18 cellular contexts compared by ENCODE assay signal in the genomic region with DNA sequence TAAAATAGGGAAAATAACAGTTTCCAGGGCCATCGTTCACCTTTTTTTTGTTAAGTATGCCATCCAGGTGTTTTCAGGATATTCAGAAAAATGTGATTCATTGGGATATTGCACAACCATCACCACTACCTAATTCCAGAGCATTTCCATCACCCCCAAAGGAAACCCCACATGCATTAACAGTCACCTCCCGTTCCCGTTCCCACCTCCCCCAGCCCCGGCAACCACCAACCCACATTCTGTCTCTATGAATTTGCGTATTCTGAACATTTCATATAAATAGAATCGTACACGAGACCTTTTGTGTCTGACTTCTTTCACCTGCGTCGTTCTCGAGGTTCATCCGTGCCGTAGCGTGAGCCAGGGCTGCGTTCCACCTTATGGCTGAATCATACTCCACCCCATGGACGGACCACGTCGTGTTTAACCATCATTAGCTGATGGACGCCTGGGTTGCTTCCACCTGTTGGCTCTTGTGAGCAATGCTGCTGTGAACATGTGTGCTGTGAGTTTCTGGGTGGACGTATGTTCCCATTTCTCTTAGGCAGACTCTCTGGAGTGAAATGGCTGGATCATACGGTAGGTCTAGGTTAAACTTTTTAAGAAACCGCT. TPM values are rescaled to one million over a fixed set of nuclear protein-coding genes. Genes with fewer than 3 reads are reported as not detected.
DNase-seq lines count a peak whose midpoint lies in the region; ATAC-seq, FAIRE-seq and TF ChIP-seq lines count a peak whose summit lies in the region.
"Had no signal": no experiment of that assay in that cellular context is flagged by ENCODE, and none has a peak within 500 bp of the region (broad histone marks: within the 10 kb centered on the region; RNA-seq: fewer than 3 reads in every experiment).

No MANE protein-coding gene starts in this region.

- H3K9me3 Mint-ChIP-seq in H9: peaks cover 0 to 9% of the 10 kb centered on the region in 2 experiments; a peak in 4 of 5 replicates
- H3K9me3 Mint-ChIP-seq in nephron progenitor cell: peaks cover 11% of the 10 kb centered on the region

- H2BK5ac ChIP-seq in H9 (ENCODE audit: insufficient read length, low read length): no peak overlapping the region

- no peaks in the 10 kb centered on the region for H3K79me1 ChIP-seq in H9 (ENCODE audit: insufficient read depth, low read depth, low read length, poor library complexity, severe bottlenecking)

- H3K79me2 ChIP-seq in H9 (ENCODE audit: insufficient read depth, low read length) (no peaks in the 10 kb centered on the region), K562 (ENCODE audit: control insufficient read depth, insufficient read depth, low read length) (no peaks in the 10 kb centered on the region)

- ATAC-seq in K562: peak; percentile 51

- in situ Hi-C loops in K562 (cut with MboI): no loop called here

- H4K20me1 ChIP-seq in H9 (ENCODE audit: control insufficient read depth, insufficient read depth, insufficient read length) (no peaks in the 10 kb centered on the region), K562 (replicated peaks; ENCODE audit: control insufficient read depth, insufficient read depth, low read length) (no peaks in the 10 kb centered on the region)

- H4K5ac ChIP-seq in H9 (ENCODE audit: insufficient read length, low read depth, low read length): no peak overlapping the region

- H4K91ac ChIP-seq in H9 (ENCODE audit: insufficient read length, low read depth, low read length): no peak overlapping the region

- H2BK20ac ChIP-seq in H9 (ENCODE audit: low read depth, low read length, poor library complexity, severe bottlenecking): no peak overlapping the region

- no peak overlapping the region for H2BK15ac ChIP-seq in H9 (ENCODE audit: low read depth, low read length)

- H3K27ac ChIP-seq in H9 (ENCODE audit: insufficient read length, low read depth, low read length): no peak overlapping the region
- no peak overlapping the region for H3K27ac ChIP-seq in K562 (ENCODE audit: extremely low read depth, low read depth, low read length)
- no peak overlapping the region for H3K27ac ChIP-seq in thyroid gland
- H3K27ac ChIP-seq: GM23248, KMS-11, SJSA1 had no signal

- no peak overlapping the region for H3K56ac ChIP-seq in H9 (ENCODE audit: insufficient read length, low read depth, low read length)

- no peak for FAIRE-seq in K562 (lab: Jason Lieb, UNC)

- no peak overlapping the region for H4K8ac ChIP-seq in H9 (replicated peaks; ENCODE audit: insufficient read length, low read depth, low read length)

- H3K27me3 Mint-ChIP-seq in H9 (ENCODE audit: low read depth) (peaks cover 5% of the 10 kb centered on the region; the same call in 1 of the 2 replicates), nephron progenitor cell (ENCODE audit: low read depth, poor library complexity) (peaks cover 24% of the 10 kb centered on the region)

- intact Hi-C loops in K562 (cut with micrococcal nuclease): no loop called here
- intact Hi-C loops in thyroid gland (cut with DNase I): no loop called here

- H3K4me3 Mint-ChIP-seq in H9: no peak overlapping the region
- H3K4me3 Mint-ChIP-seq in nephron progenitor cell: no peak overlapping the region
- H3K4me3 Mint-ChIP-seq: B cell; CD4-positive, CD25-positive, alpha-beta regulatory T cell had no signal

- H2BK12ac ChIP-seq in H9 (ENCODE audit: insufficient read length, low read depth, low read length): no peak overlapping the region

- no peak overlapping the region for H3K4ac ChIP-seq in H9 (ENCODE audit: low read depth, low read length)

- no peaks in the 10 kb centered on the region for H3K27me3 ChIP-seq in H9 (ENCODE audit: insufficient read depth, low read length)
- peaks cover 20 to 50% of the 10 kb centered on the region in 2 experiments for H3K27me3 ChIP-seq in K562 (ENCODE audit: control insufficient read depth in 2 of 2, insufficient read depth in 2 of 2, low read length in 2 of 2)
- no peaks in the 10 kb centered on the region for H3K27me3 ChIP-seq in thyroid gland
- H3K27me3 ChIP-seq: SJSA1 had no signal

- TF ChIP-seq RAD21 in K562 (CRISPR knock-in tag; conservative IDR thresholded peaks at IDR 0.05 in 1 of 2, IDR thresholded peaks at IDR 0.05 in 1 of 2): no peak

- CTCF ChIA-PET in K562 (lab: Yijun Ruan, JAX; ENCODE audit: low intra/inter-chr PET ratio): no interaction called here

- H2AK5ac ChIP-seq in H9 (ENCODE audit: insufficient read length, low read length): no peak overlapping the region

- no peak for TF ChIP-seq POLR2A in K562 (conservative IDR thresholded peaks at IDR 0.05)
- TF ChIP-seq POLR2A in thyroid gland (IDR thresholded peaks at IDR 0.05): no peak

- H3K36me3 Mint-ChIP-seq in H9 (ENCODE audit: insufficient read depth in 1 of 3, low read depth in 3 of 3): peaks cover 0 to 3% (median 0%) of the 10 kb centered on the region in 3 experiments; a peak in 1 of 7 replicates
- no peaks in the 10 kb centered on the region for H3K36me3 Mint-ChIP-seq in nephron progenitor cell (ENCODE audit: low read depth)
- H3K36me3 Mint-ChIP-seq: CD4-positive, CD25-positive, alpha-beta regulatory T cell had no signal

- H3K27ac Mint-ChIP-seq in H9 (peak overlapping the region in 2 of 3 experiments; percentile 21 to 79; a peak in 2 of 7 replicates), nephron progenitor cell (peak overlapping the region; percentile 30)
- H3K27ac Mint-ChIP-seq: B cell; CD4-positive, CD25-positive, alpha-beta regulatory T cell had no signal

- H3K9me3 ChIP-seq in H9 (ENCODE audit: control insufficient read depth, low read depth, low read length) (no peaks in the 10 kb centered on the region), K562 (replicated peaks; ENCODE audit: control insufficient read depth, insufficient read depth, low read depth, low read length) (no peaks in the 10 kb centered on the region; the same call in 1 of the 2 replicates), thyroid gland (no peaks in the 10 kb centered on the region)
- H3K9me3 ChIP-seq: SJSA1 had no signal

- no CpG with 5 or more reads among the region's 21 CpGs for WGBS in H9 (ENCODE audit: extremely low coverage, insufficient read length, low lambda C conversion rate)
- WGBS in K562 (ENCODE audit: insufficient coverage, low coverage, missing lambda C conversion rate): 13% methylated on average over 20 of the region's 21 CpGs
- 90% methylated on average over 21 of the region's 21 CpGs for WGBS in thyroid gland, 2 donors

- no peaks in the 10 kb centered on the region for H3K9me1 ChIP-seq in K562 (ENCODE audit: control insufficient read depth, insufficient read depth, low read length)

- H3K4me1 Mint-ChIP-seq in H9: peaks cover 9 to 10% of the 10 kb centered on the region in 2 experiments; a peak in 3 of 4 replicates
- H3K4me1 Mint-ChIP-seq in nephron progenitor cell: no peaks in the 10 kb centered on the region

- H3K4me2 ChIP-seq in H9 (ENCODE audit: insufficient read depth, insufficient read length, low read length): no peak overlapping the region
- H3K4me2 ChIP-seq in K562 (ENCODE audit: insufficient read depth, low read length): no peak overlapping the region
- H3K4me2 ChIP-seq: KMS-11 had no signal

- no peak overlapping the region for H3K23ac ChIP-seq in H9 (ENCODE audit: insufficient read length, low read depth, low read length)

- H2AFZ ChIP-seq in H9 (ENCODE audit: low read length) (no peak overlapping the region), K562 (ENCODE audit: low read depth, low read length) (no peak overlapping the region)
- H2AFZ ChIP-seq: GM23248 had no signal

- H3K4me3 ChIP-seq in K562 (no peak overlapping the region), thyroid gland (replicated peaks in 1 of 3) (no peak overlapping the region)
- H3K4me3 ChIP-seq: GM23248, SJSA1 had no signal

- no peak overlapping the region for H3T11ph ChIP-seq in H9 (ENCODE audit: low read length)

- BruUV-seq in K562 (replicated peaks; lab: Mats Ljungman, UMichigan): no TSS peak

- no peak for TF ChIP-seq EP300 in K562 (IDR thresholded peaks at IDR 0.05; ENCODE audit: low read length)

- H3K18ac ChIP-seq in H9 (ENCODE audit: insufficient read length, low read depth, low read length): no peak overlapping the region

- H3K9ac ChIP-seq in H9 (ENCODE audit: extremely low read depth, insufficient read length, low read length) (no peak overlapping the region), K562 (ENCODE audit: insufficient read depth in 1 of 2, low read depth in 2 of 2, low read length in 2 of 2) (no peak overlapping the region)
- H3K9ac ChIP-seq: GM23248, KMS-11 had no signal

- H3K23me2 ChIP-seq in H9 (ENCODE audit: insufficient read length, low read depth, low read length, poor library complexity, severe bottlenecking): no peaks in the 10 kb centered on the region

- no peak for DNase-seq in H9
- peak; percentile 5 for DNase-seq in NCI-H146 treated with DMSO at 0.1 percent for 48 hours (lab: John Stamatoyannopoulos, UW; ENCODE audit: unreplicated experiment)
- DNase-seq in K562 (ENCODE audit: extremely low read depth in 1 of 4, low spot score in 3 of 4): no peak
- no peak for DNase-seq in nephron progenitor cell
- DNase-seq in mesenteric fat pad (ENCODE audit: low spot score): no peak
- DNase-seq in thyroid gland: no peak
- DNase-seq in ureter (ENCODE audit: low spot score): no peak
- DNase-seq: CD4-positive, CD25-positive, alpha-beta regulatory T cell; GM23248; NCI-H1048; NCI-H1694 treated with DMSO at 0.1 percent for 48 hours; NCI-H226; NCI-H526; NK-92 treated with Interleukin-12 subunit alpha and Interleukin-12 subunit beta, amount 100 ng/mL, for 24 hours; SW 1271 had no signal

- no peak overlapping the region for H3K14ac ChIP-seq in H9 (ENCODE audit: insufficient read depth, low read length)

- POLR2A ChIA-PET in K562 (lab: Yijun Ruan, JAX): interaction anchor here (0.5 kb wide), 1 partner anchor 9 kb away, joined by 4 read pairs; no protein-coding TSS in a partner anchor

- no peaks in the 10 kb centered on the region for H3K4me1 ChIP-seq in H9 (ENCODE audit: insufficient read depth, low read length)
- peaks cover 0 to 16% of the 10 kb centered on the region in 2 experiments; a peak in 2 of 5 replicates for H3K4me1 ChIP-seq in K562 (replicated peaks in 1 of 2; ENCODE audit: control insufficient read depth in 2 of 2, insufficient read depth in 2 of 2, low read length in 2 of 2)
- peaks cover 7 to 14% of the 10 kb centered on the region in 2 donors for H3K4me1 ChIP-seq in thyroid gland

- TF ChIP-seq CTCF in H9 (conservative IDR thresholded peaks at IDR 0.05) (no peak), K562 (IDR thresholded peaks at IDR 0.05 in 2 of 3, conservative IDR thresholded peaks at IDR 0.05 in 1 of 3; ENCODE audit: insufficient read depth in 2 of 3, low read depth in 1 of 3, low read length in 3 of 3) (peak in 1 of 3 experiments; percentile 11; a peak in 1 of 6 replicates), nephron progenitor cell (IDR thresholded peaks at IDR 0.05) (no peak), thyroid gland (IDR thresholded peaks at IDR 0.05) (no peak)

- no peak overlapping the region for H2BK120ac ChIP-seq in H9 (ENCODE audit: low read depth, low read length, poor library complexity, severe bottlenecking)

- no peaks in the 10 kb centered on the region for H3K36me3 ChIP-seq in K562 (ENCODE audit: control insufficient read depth, insufficient read depth, low read length)
- no peaks in the 10 kb centered on the region for H3K36me3 ChIP-seq in thyroid gland
- H3K36me3 ChIP-seq: SJSA1 had no signal

RNA-seq across cellular contexts. Expression of a gene that starts 51.0 kb away (rescaled TPM):
- total RNA-seq in H9 (2021) (220 and 226 TPM in 2 replicates), K562 (2014; rRNA removed) (18.2 and 22.3 TPM in 2 replicates), K562 (2014; rRNA removed; fragmentation: Illumina TruSeq; extraction: Trizol) (2.8 and 4.1 TPM in 2 replicates), K562 (2015; rRNA removed; fragmentation: Illumina TruSeq; extraction: Trizol) (8.1 and 8.4 TPM in 2 replicates), K562 (2021) (124 and 126 TPM in 2 replicates), mesenteric fat pad (248 TPM), thyroid gland (100 to 1,000 TPM in 2 of 4 donors, 10 to 100 TPM in 2; 45.3 to 178 (median 99.9) TPM), ureter (200 TPM)
- total RNA-seq in K562 (2011; cell fraction: chromatin; rRNA removed; ENCODE audit: low replicate concordance): 66.7 and 165 TPM in 2 replicates
- total RNA-seq in K562 (2011; cell fraction: nucleolus; rRNA removed): 51.9 and 54.2 TPM in 2 replicates
- 57.6 and 83.1 TPM in 2 replicates for total RNA-seq in K562 (2011; cell fraction: nucleoplasm; rRNA removed)
- polyA plus RNA-seq in K562 (2011; rRNA removed) (3.1 and 4.2 TPM in 2 replicates), K562 (2014; fragmentation: Illumina TruSeq; extraction: Trizol) (22.6 and 36.3 TPM in 2 replicates), K562 (2014; fragmentation: Nextera tagmentation; extraction: Ambion mirVana) (under 1 TPM; 0.18 to 0.20 TPM), K562 (2014; rRNA removed) (24.9 and 29.2 TPM in 2 replicates)
- polyA plus RNA-seq in K562 (2011; cell fraction: cytosol; rRNA removed): 4.1 and 9.7 TPM in 2 replicates
- 20.4 and 29.6 TPM in 2 replicates for polyA plus RNA-seq in K562 (2011; cell fraction: nucleus; rRNA removed)
- polyA plus RNA-seq in K562 (2012): 56.5 and 65.0 TPM in 2 replicates
- polyA minus RNA-seq in K562 (2011; rRNA and poly(A)+ RNA removed): 7.3 and 9.9 TPM in 2 replicates
- 27.1 and 60.8 TPM in 2 replicates for polyA minus RNA-seq in K562 (2011; cell fraction: cytosol; rRNA and poly(A)+ RNA removed)
- polyA minus RNA-seq in K562 (2011; cell fraction: nucleus; rRNA and poly(A)+ RNA removed): 18.8 and 19.2 TPM in 2 replicates
